In the genomic region with DNA sequence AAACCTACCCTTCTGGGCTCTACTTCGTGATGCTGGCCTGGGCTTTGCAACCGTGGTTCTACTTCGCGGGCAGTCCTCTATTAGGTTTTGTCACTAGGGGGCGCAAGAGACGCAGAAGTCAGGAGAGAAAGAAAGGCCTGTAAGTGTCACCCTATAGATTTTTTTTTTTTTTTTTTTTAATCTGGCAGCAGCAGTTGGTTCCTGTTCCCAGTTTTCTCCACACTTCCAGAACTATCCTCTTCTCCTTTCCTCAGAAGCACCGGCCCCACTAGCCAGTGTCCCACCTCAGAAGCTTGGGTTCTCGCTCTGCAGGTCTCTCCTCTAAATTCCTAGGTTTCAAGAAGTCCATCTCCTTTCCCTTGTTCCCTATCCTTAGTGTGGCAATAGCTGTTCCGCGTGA, we compare ENCODE assay signal across 6 cellular contexts. TPM values are rescaled to one million over a fixed set of nuclear protein-coding genes. Genes with fewer than 3 reads are reported as not detected.
DNase-seq lines count a peak whose midpoint lies in the region; ATAC-seq and FAIRE-seq lines count a peak whose summit lies in the region.

No MANE protein-coding gene starts in this region.

- peak; percentile 23 for DNase-seq in GM18507 (ENCODE audit: extremely low spot score, insufficient read length, low read depth)
- peak; percentile 48 for DNase-seq in NCI-H226
- DNase-seq in activated naive CD4-positive, alpha-beta T cell treated with Interleukin-2 at 50 U/mL for 16 hours: peak; percentile 44
- DNase-seq in lung microvascular endothelial cell (ENCODE audit: low read depth in 2 of 2): peak; percentile 61 to 70

- FAIRE-seq in GM18507 (lab: Jason Lieb, UNC): peak; percentile 81

- no peak for ATAC-seq in GM19023 (IDR thresholded peaks at IDR 0.05; ENCODE audit: unreplicated experiment)
- ATAC-seq in HG02642 (IDR thresholded peaks at IDR 0.05; ENCODE audit: poor library complexity, unreplicated experiment): no peak

RNA-seq across cellular contexts. Expression of a gene that starts 9.1 kb away (rescaled TPM):
- not detected in 2 replicates for total RNA-seq in lung microvascular endothelial cell

RNA-seq across cellular contexts. Expression of a gene that starts 21.0 kb away (rescaled TPM):
- not detected in 2 replicates for total RNA-seq in lung microvascular endothelial cell

RNA-seq across cellular contexts. Expression of a gene that starts 31.2 kb away (rescaled TPM):
- total RNA-seq in lung microvascular endothelial cell: not detected in 2 replicates

RNA-seq across cellular contexts. Expression of a gene that starts 31.8 kb away (rescaled TPM):
- not detected in 2 replicates for total RNA-seq in lung microvascular endothelial cell

RNA-seq across cellular contexts. Expression of a gene that starts 40.5 kb away (rescaled TPM):
- total RNA-seq in lung microvascular endothelial cell: not detected in 2 replicates
